ENCODE assay signal across 2 cellular contexts in genomic region chr14:65110525-65110924, GRCh38.
TF ChIP-seq lines count a peak whose summit lies in the region.

No MANE protein-coding gene starts in this region.

TF ChIP-seq in HepG2, 621 proteins besides CTCF, POLR2A, EP300 and RAD21:
- TF ChIP-seq HNRNPLL (IDR thresholded peaks at IDR 0.05; ENCODE audit: low read depth, low read length, poor library complexity, severe bottlenecking) (no peak), RNF2 (conservative IDR thresholded peaks at IDR 0.05; ENCODE audit: low read depth) (no peak), HIVEP1 (CRISPR knock-in tag; IDR thresholded peaks at IDR 0.05) (no peak), ZNF772 (CRISPR knock-in tag; IDR thresholded peaks at IDR 0.05) (no peak), ZBTB3 (CRISPR knock-in tag; IDR thresholded peaks at IDR 0.05; ENCODE audit: borderline replicate concordance, low read depth) (no peak), STAT6 (CRISPR knock-in tag; IDR thresholded peaks at IDR 0.05; ENCODE audit: borderline replicate concordance) (no peak), ZBTB44 (CRISPR knock-in tag; IDR thresholded peaks at IDR 0.05) (no peak), ONECUT2 (CRISPR knock-in tag; IDR thresholded peaks at IDR 0.05) (no peak)

TF ChIP-seq in K562, 482 proteins besides CTCF, POLR2A, EP300 and RAD21:
- no peak for TF ChIP-seq DDX20 (tag; IDR thresholded peaks at IDR 0.05; ENCODE audit: low read depth)
- TF ChIP-seq ESRRA (IDR thresholded peaks at IDR 0.05; ENCODE audit: borderline replicate concordance, low read depth): peak; percentile 86
